ENCODE assay signal across 15 cellular contexts in the genomic region with DNA sequence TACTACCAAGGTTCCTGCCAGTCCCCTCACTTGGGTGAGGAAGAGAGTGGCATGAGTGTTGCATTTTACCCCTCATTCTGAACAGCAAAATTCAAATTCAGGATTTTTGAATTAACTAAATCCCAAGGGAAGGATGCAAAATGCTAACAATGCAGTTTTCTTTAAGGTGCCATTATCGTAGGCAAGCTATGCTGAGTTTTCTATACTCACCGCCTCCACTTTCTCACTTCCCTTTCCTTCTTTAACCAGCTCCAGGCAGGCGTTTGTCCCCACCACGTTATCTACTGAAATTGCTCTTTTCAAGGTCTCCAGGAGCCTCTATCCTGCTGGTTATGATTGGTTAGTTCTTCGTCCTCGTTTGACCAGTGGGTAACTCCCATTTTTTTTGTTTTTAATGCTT. TPM values are rescaled to one million over a fixed set of nuclear protein-coding genes. Genes with fewer than 3 reads are reported as not detected.
DNase-seq lines count a peak whose midpoint lies in the region; ATAC-seq and TF ChIP-seq lines count a peak whose summit lies in the region.
"Had no signal": no experiment of that assay in that cellular context is flagged by ENCODE, and none has a peak within 500 bp of the region (broad histone marks: within the 10 kb centered on the region; RNA-seq: fewer than 3 reads in every experiment).

No MANE protein-coding gene starts in this region.

- BruUV-seq in MCF 10A (replicated peaks; lab: Mats Ljungman, UMichigan) = no TSS peak

- intact Hi-C loops in dendritic cell treated with granulocyte-macrophage colony-stimulating factor and Interleukin-4, amounts not matched to agents 40 ng/mL and 50 ng/mL, for 4 days (cut with micrococcal nuclease) = no loop called here
- intact Hi-C loops in MCF 10A (cut with micrococcal nuclease) = no loop called here
- intact Hi-C loops in CD8-positive, alpha-beta T cell (cut with DNase I, micrococcal nuclease) = no loop called here

- H3K9me3 Mint-ChIP-seq in dendritic cell treated with granulocyte-macrophage colony-stimulating factor and Interleukin-4, amounts not matched to agents 40 ng/mL and 50 ng/mL, for 4 days = peaks cover 7% of the 10 kb centered on the region
- no peaks in the 10 kb centered on the region for H3K9me3 Mint-ChIP-seq in MCF 10A (ENCODE audit: unreplicated experiment)
- H3K9me3 Mint-ChIP-seq in CD8-positive, alpha-beta T cell = no peaks in the 10 kb centered on the region

- CTCF ChIA-PET in MCF 10A (lab: Yijun Ruan, JAX) = no interaction called here
- CTCF ChIA-PET in CD8-positive, alpha-beta T cell (lab: Charles Lee) = no interaction called here

- POLR2A ChIA-PET in MCF 10A (lab: Yijun Ruan, JAX) = no interaction called here
- POLR2A ChIA-PET in CD8-positive, alpha-beta T cell (lab: Charles Lee) = no interaction called here

- H3K4me1 ChIP-seq in CD8-positive, alpha-beta T cell (ENCODE audit: insufficient read depth, low read length) = no peaks in the 10 kb centered on the region
- H3K4me1 ChIP-seq: ascending aorta, gastrocnemius medialis, SJSA1 had no signal

- no peak for DNase-seq in MCF 10A (ENCODE audit: unreplicated experiment)
- no peak for DNase-seq in HuH-7.5 (ENCODE audit: low spot score)
- DNase-seq in CD8-positive, alpha-beta T cell = no peak
- DNase-seq: activated T-cell treated with anti-CD3 and anti-CD28 coated beads, Interleukin-2, amount 50 U/mL, for 4 hours; effector CD8-positive, alpha-beta T cell; gastrocnemius medialis had no signal

- no peak overlapping the region for H3K27ac ChIP-seq in CD8-positive, alpha-beta T cell (ENCODE audit: low read depth, low read length)
- H3K27ac ChIP-seq: ascending aorta, gastrocnemius medialis, SJSA1 had no signal

- no peak overlapping the region for H3K4me3 ChIP-seq in CD8-positive, alpha-beta T cell (ENCODE audit: low read depth, low read length)
- H3K4me3 ChIP-seq: ascending aorta, gastrocnemius medialis, SJSA1 had no signal

- no peak for TF ChIP-seq CTCF in MCF 10A (IDR thresholded peaks at IDR 0.05; ENCODE audit: unreplicated experiment)
- TF ChIP-seq CTCF in CD8-positive, alpha-beta T cell (IDR thresholded peaks at IDR 0.05) = no peak

- peak overlapping the region; percentile 78 for H3K27ac Mint-ChIP-seq in dendritic cell treated with granulocyte-macrophage colony-stimulating factor and Interleukin-4, amounts not matched to agents 40 ng/mL and 50 ng/mL, for 4 days
- no peak overlapping the region for H3K27ac Mint-ChIP-seq in MCF 10A (ENCODE audit: low read depth, unreplicated experiment)
- no peak overlapping the region for H3K27ac Mint-ChIP-seq in CD8-positive, alpha-beta T cell

- no peaks in the 10 kb centered on the region for H3K27me3 ChIP-seq in CD8-positive, alpha-beta T cell (ENCODE audit: insufficient read depth, low read length)
- H3K27me3 ChIP-seq: ascending aorta, gastrocnemius medialis, SJSA1 had no signal

- H3K4me1 Mint-ChIP-seq in dendritic cell treated with granulocyte-macrophage colony-stimulating factor and Interleukin-4, amounts not matched to agents 40 ng/mL and 50 ng/mL, for 4 days (ENCODE audit: low read depth) = peaks cover 24% of the 10 kb centered on the region
- H3K4me1 Mint-ChIP-seq in MCF 10A (ENCODE audit: insufficient read depth, unreplicated experiment) = no peaks in the 10 kb centered on the region
- H3K4me1 Mint-ChIP-seq in CD8-positive, alpha-beta T cell (ENCODE audit: low read depth) = no peaks in the 10 kb centered on the region
- H3K4me1 Mint-ChIP-seq: neural crest cell had no signal

- H3K9me3 ChIP-seq in CD8-positive, alpha-beta T cell (ENCODE audit: low read length) = no peaks in the 10 kb centered on the region
- H3K9me3 ChIP-seq: ascending aorta, gastrocnemius medialis, SJSA1 had no signal

- ATAC-seq in GM18907 (IDR thresholded peaks at IDR 0.05; ENCODE audit: unreplicated experiment) (peak; percentile 77), GM21526 (IDR thresholded peaks at IDR 0.05; ENCODE audit: low FRiP score, unreplicated experiment) (peak; percentile 98), HG03095 (IDR thresholded peaks at IDR 0.05; ENCODE audit: unreplicated experiment) (peak; percentile 97)
- ATAC-seq in CD8-positive, alpha-beta T cell = no peak
- ATAC-seq: activated CD4-positive, CD25-positive, alpha-beta regulatory T cell treated with anti-CD3 and anti-CD28 coated beads, Interleukin-2, amount 50 U/mL, for 24 hours; activated T-cell treated with anti-CD3 and anti-CD28 coated beads, Interleukin-2, amount 50 U/mL, for 4 hours; gastrocnemius medialis had no signal

- H3K36me3 ChIP-seq in CD8-positive, alpha-beta T cell (ENCODE audit: insufficient read depth, low read length) = no peaks in the 10 kb centered on the region
- H3K36me3 ChIP-seq: ascending aorta, gastrocnemius medialis, SJSA1 had no signal

- no peaks in the 10 kb centered on the region for H3K36me3 Mint-ChIP-seq in dendritic cell treated with granulocyte-macrophage colony-stimulating factor and Interleukin-4, amounts not matched to agents 40 ng/mL and 50 ng/mL, for 4 days (ENCODE audit: low read depth)
- H3K36me3 Mint-ChIP-seq in MCF 10A (ENCODE audit: insufficient read depth, unreplicated experiment) = no peaks in the 10 kb centered on the region
- H3K36me3 Mint-ChIP-seq in CD8-positive, alpha-beta T cell = no peaks in the 10 kb centered on the region

- H3K4me3 Mint-ChIP-seq in dendritic cell treated with granulocyte-macrophage colony-stimulating factor and Interleukin-4, amounts not matched to agents 40 ng/mL and 50 ng/mL, for 4 days = no peak overlapping the region
- H3K4me3 Mint-ChIP-seq in MCF 10A (ENCODE audit: unreplicated experiment) = no peak overlapping the region
- no peak overlapping the region for H3K4me3 Mint-ChIP-seq in CD8-positive, alpha-beta T cell
- H3K4me3 Mint-ChIP-seq: activated T-cell treated with anti-CD3 and anti-CD28 coated beads, Interleukin-2, amount 50 U/mL, for 4 hours; neural crest cell had no signal

- no peaks in the 10 kb centered on the region for H3K27me3 Mint-ChIP-seq in dendritic cell treated with granulocyte-macrophage colony-stimulating factor and Interleukin-4, amounts not matched to agents 40 ng/mL and 50 ng/mL, for 4 days
- H3K27me3 Mint-ChIP-seq in MCF 10A (ENCODE audit: insufficient read depth, unreplicated experiment) = no peaks in the 10 kb centered on the region
- H3K27me3 Mint-ChIP-seq in CD8-positive, alpha-beta T cell (ENCODE audit: low read depth) = peaks cover 2% of the 10 kb centered on the region

RNA-seq across cellular contexts. Expression of gene CPO, which starts 1.8 kb away (rescaled TPM):
- total RNA-seq in MCF 10A (2022) = not detected in 2 replicates
- not detected for total RNA-seq in CD8-positive, alpha-beta T cell
- total RNA-seq: activated T-cell treated with anti-CD3 and anti-CD28 coated beads, Interleukin-2, amount 50 U/mL, for 4 hours; ascending aorta; M059J; SJSA1 had no signal
